35 cellular contexts compared by ENCODE assay signal in genomic region chr7:50799873-50800272, GRCh38. TPM values are rescaled to one million over a fixed set of nuclear protein-coding genes. Genes with fewer than 3 reads are reported as not detected.
"Had no signal": no experiment of that assay in that cellular context is flagged by ENCODE, and none has a peak within 500 bp of the region (broad histone marks: within the 10 kb centered on the region; RNA-seq: fewer than 3 reads in every experiment).

No MANE protein-coding gene starts in this region.

- H3K36me3 ChIP-seq: adrenal gland, brain microvascular endothelial cell, breast epithelium had no signal

- H3K36me3 Mint-ChIP-seq: activated naive CD8-positive, alpha-beta T cell treated with anti-CD3 and anti-CD28 coated beads for 36 hours had no signal

- DNase-seq: activated B cell treated with CpG ODN at 0.5 μM for 24 hours; activated CD4-positive, alpha-beta memory T cell treated with anti-CD3 and anti-CD28 coated beads, Interleukin-2, amount 10 ng/mL, durations not matched to agents 7 days and 5 days; activated CD4-positive, alpha-beta T cell treated with anti-CD3 and anti-CD28 coated beads for 1 hour; activated CD4-positive, alpha-beta T cell treated with anti-CD3 and anti-CD28 coated beads for 36 hours; activated CD4-positive, alpha-beta T cell treated with anti-CD3 and anti-CD28 coated beads for 48 hours; activated CD4-positive, alpha-beta T cell treated with anti-CD3 and anti-CD28 coated beads, Interleukin-2, amount 10 ng/mL, durations not matched to agents 7 days and 5 days; activated CD4-positive, alpha-beta T cell treated with anti-CD3 and anti-CD28 coated beads, Interleukin-2, amount 50 U/mL, for 48 hours; activated CD8-positive, alpha-beta memory T cell treated with anti-CD3 and anti-CD28 coated beads, Interleukin-2, amount 50 U/mL, for 4 hours; activated effector memory CD4-positive, alpha-beta T cell treated with anti-CD3 and anti-CD28 coated beads, Interleukin-2, amount 50 U/mL, for 16 hours; activated gamma-delta T cell treated with Interleukin-2 at 50 U/mL for 16 hours; activated naive CD4-positive, alpha-beta T cell; activated naive CD4-positive, alpha-beta T cell treated with anti-CD3 and anti-CD28 coated beads for 36 hours; activated naive CD4-positive, alpha-beta T cell treated with anti-CD3 and anti-CD28 coated beads, Interleukin-2, amount 50 U/mL, for 16 hours; activated naive CD8-positive, alpha-beta T cell treated with anti-CD3 and anti-CD28 coated beads for 36 hours; activated T-cell treated with anti-CD3 and anti-CD28 coated beads for 4 hours; activated T-cell treated with anti-CD3 and anti-CD28 coated beads, Interleukin-2, amount 50 U/mL, for 1 hour; activated T-cell treated with anti-CD3 and anti-CD28 coated beads, Interleukin-2, amount 50 U/mL, for 4 hours; activated T-cell treated with anti-CD3 and anti-CD28 coated beads, Interleukin-2, amount 50 U/mL, for 72 hours; adrenal gland; amniotic stem cell; body of pancreas; brain microvascular endothelial cell; central memory CD4-positive, alpha-beta T cell; T-helper 1 cell; T-helper 2 cell; T-helper 9 cell had no signal

- H3K9me3 ChIP-seq: adrenal gland, body of pancreas, breast epithelium had no signal

- ATAC-seq: activated CD4-positive, alpha-beta T cell treated with anti-CD3 and anti-CD28 coated beads for 36 hours; activated naive CD4-positive, alpha-beta T cell treated with anti-CD3 and anti-CD28 coated beads, Interleukin-2, amount 50 U/mL, for 72 hours; activated T-cell treated with anti-CD3 and anti-CD28 coated beads, Interleukin-2, amount 50 U/mL, for 4 hours; activated T-cell treated with anti-CD3 and anti-CD28 coated beads, Interleukin-2, amount 50 U/mL, for 72 hours; activated T-helper 17 cell treated with anti-CD3 and anti-CD28 coated beads, Interleukin-2, amount 50 U/mL, for 72 hours; body of pancreas had no signal

- FAIRE-seq: astrocyte, TTC549 had no signal

- H3K9me3 Mint-ChIP-seq: activated CD4-positive, alpha-beta memory T cell treated with anti-CD3 and anti-CD28 coated beads, Interleukin-2, amount 10 ng/mL, durations not matched to agents 7 days and 5 days; activated CD4-positive, alpha-beta T cell treated with anti-CD3 and anti-CD28 coated beads, Interleukin-2, amount 10 ng/mL, durations not matched to agents 7 days and 5 days; activated T-helper 1 cell treated with anti-CD3 and anti-CD28 coated beads, Interleukin-12 subunit alpha, Interleukin-12 subunit beta, Interleukin-2, Interleukin-4 antibody, amounts not matched to agents 30 ng/mL and 10 ng/mL and 1 ng/mL, durations not matched to agents 14 hours and 24 hours and 36 hours; T-helper 2 cell treated with Interferon-gamma antibody and Interleukin-4, amounts not matched to agents 5 μg/mL and 100 μg/mL, for 36 hours had no signal

- H3K4me1 Mint-ChIP-seq: activated B cell treated with CpG ODN at 0.5 μM for 24 hours; activated CD4-positive, alpha-beta T cell treated with anti-CD3 and anti-CD28 coated beads for 36 hours; activated CD4-positive, alpha-beta T cell treated with anti-CD3 and anti-CD28 coated beads, Interleukin-2, amount 10 ng/mL, durations not matched to agents 7 days and 5 days; activated naive CD8-positive, alpha-beta T cell treated with anti-CD3 and anti-CD28 coated beads for 36 hours; activated T-helper 17 cell treated with anti-CD3 and anti-CD28 coated beads, Interleukin-2, amount 50 U/mL, for 72 hours had no signal

- H3K27ac ChIP-seq: adrenal gland, body of pancreas, brain microvascular endothelial cell, breast epithelium, VCaP had no signal

- H3K27ac Mint-ChIP-seq: activated B cell treated with CpG ODN at 0.5 μM for 24 hours; activated CD4-positive, alpha-beta memory T cell treated with anti-CD3 and anti-CD28 coated beads, Interleukin-2, amount 10 ng/mL, durations not matched to agents 7 days and 5 days; activated CD4-positive, alpha-beta T cell treated with anti-CD3 and anti-CD28 coated beads for 36 hours; activated CD4-positive, alpha-beta T cell treated with anti-CD3 and anti-CD28 coated beads, Interleukin-2, amount 10 ng/mL, durations not matched to agents 7 days and 5 days; activated naive CD4-positive, alpha-beta T cell treated with anti-CD3 and anti-CD28 coated beads for 36 hours; activated naive CD4-positive, alpha-beta T cell treated with anti-CD3 and anti-CD28 coated beads, Interleukin-2, amount 50 U/mL, for 72 hours; activated naive CD8-positive, alpha-beta T cell treated with anti-CD3 and anti-CD28 coated beads for 36 hours; activated T-cell treated with anti-CD3 and anti-CD28 coated beads, Interleukin-2, amount 50 U/mL, for 72 hours; activated T-helper 1 cell treated with anti-CD3 and anti-CD28 coated beads, Interleukin-12 subunit alpha, Interleukin-12 subunit beta, Interleukin-2, Interleukin-4 antibody, amounts not matched to agents 30 ng/mL and 10 ng/mL and 1 ng/mL, durations not matched to agents 14 hours and 24 hours and 36 hours; activated T-helper 17 cell treated with anti-CD3 and anti-CD28 coated beads, Interleukin-2, amount 50 U/mL, for 72 hours; T-helper 1 cell treated with Interleukin-12 subunit alpha and Interleukin-12 subunit beta and Interleukin-4 antibody, amounts not matched to agents 30 μg/mL and 1 μg/mL, for 36 hours; T-helper 2 cell treated with Interferon-gamma antibody and Interleukin-4, amounts not matched to agents 5 μg/mL and 100 μg/mL, for 36 hours had no signal

- H3K27me3 ChIP-seq: adrenal gland, body of pancreas, brain microvascular endothelial cell, breast epithelium had no signal

- H3K4me1 ChIP-seq: adrenal gland, breast epithelium had no signal

- H3K4me3 Mint-ChIP-seq: activated B cell treated with CpG ODN at 0.5 μM for 24 hours; activated CD4-positive, alpha-beta memory T cell treated with anti-CD3 and anti-CD28 coated beads, Interleukin-2, amount 10 ng/mL, durations not matched to agents 7 days and 5 days; activated CD4-positive, alpha-beta T cell treated with anti-CD3 and anti-CD28 coated beads for 36 hours; activated CD4-positive, alpha-beta T cell treated with anti-CD3 and anti-CD28 coated beads, Interleukin-2, amount 10 ng/mL, durations not matched to agents 7 days and 5 days; activated naive CD4-positive, alpha-beta T cell treated with anti-CD3 and anti-CD28 coated beads for 36 hours; activated naive CD8-positive, alpha-beta T cell treated with anti-CD3 and anti-CD28 coated beads for 36 hours; activated T-cell treated with anti-CD3 and anti-CD28 coated beads, Interleukin-2, amount 50 U/mL, for 4 hours; activated T-cell treated with anti-CD3 and anti-CD28 coated beads, Interleukin-2, amount 50 U/mL, for 72 hours; activated T-helper 1 cell treated with anti-CD3 and anti-CD28 coated beads, Interleukin-12 subunit alpha, Interleukin-12 subunit beta, Interleukin-2, Interleukin-4 antibody, amounts not matched to agents 30 ng/mL and 10 ng/mL and 1 ng/mL, durations not matched to agents 14 hours and 24 hours and 36 hours; activated T-helper 17 cell treated with anti-CD3 and anti-CD28 coated beads, Interleukin-2, amount 50 U/mL, for 72 hours; T-helper 1 cell treated with Interleukin-12 subunit alpha and Interleukin-12 subunit beta and Interleukin-4 antibody, amounts not matched to agents 30 μg/mL and 1 μg/mL, for 36 hours; T-helper 2 cell treated with Interferon-gamma antibody and Interleukin-4, amounts not matched to agents 5 μg/mL and 100 μg/mL, for 36 hours had no signal

- H3K4me3 ChIP-seq: adrenal gland, body of pancreas, breast epithelium had no signal

RNA-seq across cellular contexts. Expression of gene GRB10, which starts 17.2 kb away (rescaled TPM):
- total RNA-seq: activated B cell treated with CpG ODN at 0.5 μM for 24 hours had no signal
